Comparison of ENCODE assay signal across 9 cellular contexts in the genomic region with DNA sequence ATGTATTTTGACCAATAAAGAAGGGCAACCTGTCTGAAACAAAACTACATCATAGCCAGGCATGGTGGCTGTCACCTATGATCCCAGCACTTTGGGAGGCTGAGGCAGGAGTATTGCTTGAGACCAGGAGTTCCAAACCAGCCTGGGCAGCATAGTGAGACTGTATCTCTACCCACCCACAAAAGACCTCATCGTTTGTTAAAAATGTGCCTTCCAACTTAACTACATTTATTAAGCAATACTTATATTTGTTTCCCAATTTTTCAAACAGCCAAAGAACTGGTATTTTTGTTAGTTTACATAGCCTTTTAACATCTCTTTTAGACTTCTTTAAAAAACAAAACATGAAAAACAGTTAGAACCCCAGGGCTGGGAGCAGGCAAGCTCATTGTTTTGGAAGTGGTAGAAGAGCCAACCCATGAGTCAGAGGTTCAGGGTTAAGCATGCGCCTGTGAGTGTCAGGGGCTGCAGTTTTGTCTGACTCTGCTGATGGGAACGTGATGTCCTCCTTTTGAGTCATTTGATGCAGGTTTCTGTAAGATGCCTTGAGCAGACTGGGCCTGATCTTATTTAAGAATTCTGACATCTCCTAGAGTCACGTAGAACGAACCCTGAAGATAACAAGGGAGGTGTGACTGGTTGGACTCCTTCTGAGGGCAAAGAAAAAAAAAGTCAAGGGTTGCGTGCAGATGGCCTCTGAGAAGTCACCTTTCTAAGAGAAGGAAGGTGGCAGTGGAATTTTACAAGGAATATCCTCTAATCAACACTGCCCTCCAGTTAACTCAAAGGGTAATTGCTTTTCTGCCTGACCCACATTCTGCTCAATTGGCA. TPM values are rescaled to one million over a fixed set of nuclear protein-coding genes. Genes with fewer than 3 reads are reported as not detected.
A peak's percentile ranks its signal among the peaks of the same experiment; 100 is the strongest.
DNase-seq lines count a peak whose midpoint lies in the region; ATAC-seq and TF ChIP-seq lines count a peak whose summit lies in the region.
"Had no signal": no experiment of that assay in that cellular context is flagged by ENCODE, and none has a peak within 500 bp of the region (broad histone marks: within the 10 kb centered on the region; RNA-seq: fewer than 3 reads in every experiment).

No MANE protein-coding gene starts in this region.

- intact Hi-C loops in esophagus squamous epithelium (cut with DNase I): loop anchor here (5.0 kb wide), 1 partner anchor 152 kb away; no protein-coding TSS in a partner anchor

- no peaks in the 10 kb centered on the region for H3K27me3 Mint-ChIP-seq in activated T-cell treated with anti-CD3 and anti-CD28 coated beads, Interleukin-2, amount 50 U/mL, for 4 hours (ENCODE audit: low read depth)

- H3K9ac ChIP-seq in SK-N-SH: no peak overlapping the region

- H3K4me1 Mint-ChIP-seq in activated T-cell treated with anti-CD3 and anti-CD28 coated beads, Interleukin-2, amount 50 U/mL, for 4 hours (ENCODE audit: low read depth): peaks cover 4% of the 10 kb centered on the region

- peaks cover 20% of the 10 kb centered on the region for H3F3A ChIP-seq in SK-N-SH (replicated peaks; ENCODE audit: insufficient read depth)

- H3K4me3 Mint-ChIP-seq in activated T-cell treated with anti-CD3 and anti-CD28 coated beads, Interleukin-2, amount 50 U/mL, for 4 hours: no peak overlapping the region

- TF ChIP-seq EP300 in SK-N-SH (IDR thresholded peaks at IDR 0.05; ENCODE audit: borderline replicate concordance in 1 of 2, low read depth in 1 of 2, low read length in 1 of 2): no peak

- H3K9me3 ChIP-seq in SK-N-SH (no peaks in the 10 kb centered on the region), esophagus squamous epithelium (no peaks in the 10 kb centered on the region)

- POLR2A ChIA-PET in SK-N-SH (lab: Yijun Ruan, JAX): no interaction called here

- H3K79me2 ChIP-seq in SK-N-SH (ENCODE audit: insufficient read depth): no peaks in the 10 kb centered on the region

- H3K27ac ChIP-seq in SK-N-SH (ENCODE audit: low read depth in 2 of 2, low read length in 1 of 2): peak overlapping the region in 1 of 2 experiments; percentile 81; a peak in 2 of 4 replicates
- peak overlapping the region; percentile 42 to 80 (median 60) for H3K27ac ChIP-seq in esophagus squamous epithelium

- TF ChIP-seq POLR2A in esophagus squamous epithelium (IDR thresholded peaks at IDR 0.05): no peak

- H4K20me1 ChIP-seq in SK-N-SH (ENCODE audit: insufficient read depth): no peaks in the 10 kb centered on the region

- TF ChIP-seq RAD21 in SK-N-SH (IDR thresholded peaks at IDR 0.05; ENCODE audit: low read length): no peak

- H3K4me3 ChIP-seq in SK-N-SH (ENCODE audit: low read depth in 2 of 2, low read length in 1 of 2) (no peak overlapping the region), esophagus squamous epithelium (no peak overlapping the region)

- no peaks in the 10 kb centered on the region for H3K9me3 Mint-ChIP-seq in activated T-cell treated with anti-CD3 and anti-CD28 coated beads, Interleukin-2, amount 50 U/mL, for 4 hours

- no peaks in the 10 kb centered on the region for H3K9me2 ChIP-seq in SK-N-SH

- WGBS in SK-N-SH (ENCODE audit: low lambda C conversion rate): 62% methylated on average over 6 of the region's 6 CpGs
- WGBS in esophagus squamous epithelium, 2 donors: 36 to 45% methylated on average over 6 of the region's 6 CpGs

- H3K4me2 ChIP-seq in SK-N-SH: no peak overlapping the region

- peaks cover 0 to 13% of the 10 kb centered on the region in 2 experiments for H3K36me3 ChIP-seq in SK-N-SH (replicated peaks in 1 of 2; ENCODE audit: control insufficient read depth in 1 of 2, insufficient read depth in 2 of 2, low read length in 1 of 2)
- H3K36me3 ChIP-seq in esophagus squamous epithelium: peaks cover 0 to 16% (median 0%) of the 10 kb centered on the region in 3 donors

- TF ChIP-seq CTCF in SK-N-SH (IDR thresholded peaks at IDR 0.05) (no peak), esophagus squamous epithelium (IDR thresholded peaks at IDR 0.05) (no peak)

- no peaks in the 10 kb centered on the region for H3K27me3 ChIP-seq in SK-N-SH (ENCODE audit: insufficient read depth)
- no peaks in the 10 kb centered on the region for H3K27me3 ChIP-seq in esophagus squamous epithelium

- DNase-seq in COLO829 (ENCODE audit: low spot score): peak; percentile 51
- DNase-seq in SK-N-SH: no peak
- no peak for DNase-seq in esophagus squamous epithelium (lab: John Stamatoyannopoulos, UW)
- peak; percentile 81 for DNase-seq in renal cortical epithelial cell (ENCODE audit: low read depth)
- no peak for DNase-seq in DMS79 treated with DMSO at 0.1 percent for 48 hours (lab: John Stamatoyannopoulos, UW)
- no peak for DNase-seq in activated T-cell treated with anti-CD3 and anti-CD28 coated beads, Interleukin-2, amount 50 U/mL, for 4 hours
- DNase-seq in COLO668 (lab: John Stamatoyannopoulos, UW; ENCODE audit: unreplicated experiment): no peak
- DNase-seq in SHP77 treated with DMSO at 0.1 percent for 48 hours (lab: John Stamatoyannopoulos, UW): no peak

- H3K36me3 Mint-ChIP-seq in activated T-cell treated with anti-CD3 and anti-CD28 coated beads, Interleukin-2, amount 50 U/mL, for 4 hours (ENCODE audit: insufficient read depth): peaks cover 36% of the 10 kb centered on the region

- CTCF ChIA-PET in SK-N-SH (lab: Yijun Ruan, JAX): interaction anchor here (1.0 to 7.0 kb wide), 4 partner anchors 68 to 204 kb away, joined by 3 to 99 read pairs (median 21); no protein-coding TSS in a partner anchor

- H2AFZ ChIP-seq in SK-N-SH (ENCODE audit: low read depth): peak overlapping the region; percentile 14; the same call in 1 of the 2 replicates

- ATAC-seq in activated T-cell treated with anti-CD3 and anti-CD28 coated beads, Interleukin-2, amount 50 U/mL, for 4 hours: no peak

- H3K4me1 ChIP-seq in SK-N-SH (ENCODE audit: control insufficient read depth in 1 of 2, insufficient read depth in 2 of 2, low read depth in 1 of 2, low read length in 1 of 2): peaks cover 5 to 19% of the 10 kb centered on the region in 2 experiments; a peak in 3 of 4 replicates
- peaks cover 0 to 35% (median 5%) of the 10 kb centered on the region in 3 donors for H3K4me1 ChIP-seq in esophagus squamous epithelium

TF ChIP-seq in SK-N-SH, 30 proteins besides CTCF, POLR2A, EP300 and RAD21 (continues in another document):
- TF ChIP-seq, protein P1, sequence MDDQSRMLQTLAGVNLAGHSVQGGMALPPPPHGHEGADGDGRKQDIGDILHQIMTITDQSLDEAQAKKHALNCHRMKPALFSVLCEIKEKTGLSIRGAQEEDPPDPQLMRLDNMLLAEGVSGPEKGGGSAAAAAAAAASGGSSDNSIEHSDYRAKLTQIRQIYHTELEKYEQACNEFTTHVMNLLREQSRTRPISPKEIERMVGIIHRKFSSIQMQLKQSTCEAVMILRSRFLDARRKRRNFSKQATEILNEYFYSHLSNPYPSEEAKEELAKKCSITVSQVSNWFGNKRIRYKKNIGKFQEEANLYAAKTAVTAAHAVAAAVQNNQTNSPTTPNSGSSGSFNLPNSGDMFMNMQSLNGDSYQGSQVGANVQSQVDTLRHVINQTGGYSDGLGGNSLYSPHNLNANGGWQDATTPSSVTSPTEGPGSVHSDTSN (IDR thresholded peaks at IDR 0.05): no peak
- TF ChIP-seq SMC3 (IDR thresholded peaks at IDR 0.05; ENCODE audit: low read depth, low read length) (peak; percentile 8; the same call in 1 of the 2 replicates), MXI1 (IDR thresholded peaks at IDR 0.05; ENCODE audit: low read depth, low read length) (no peak), YY1 (IDR thresholded peaks at IDR 0.05; ENCODE audit: low read depth) (no peak), GATA2 (CRISPR knock-in tag; IDR thresholded peaks at IDR 0.05) (no peak), EZH2phosphoT487 (IDR thresholded peaks at IDR 0.05; ENCODE audit: borderline replicate concordance, low read depth) (no peak), FOSL2 (IDR thresholded peaks at IDR 0.05; ENCODE audit: borderline replicate concordance, low read depth) (peak; percentile 71; the same call in 1 of the 2 replicates), TAF1 (IDR thresholded peaks at IDR 0.05; ENCODE audit: borderline replicate concordance, low read depth, low read length) (no peak)
- TF ChIP-seq, protein P2, sequence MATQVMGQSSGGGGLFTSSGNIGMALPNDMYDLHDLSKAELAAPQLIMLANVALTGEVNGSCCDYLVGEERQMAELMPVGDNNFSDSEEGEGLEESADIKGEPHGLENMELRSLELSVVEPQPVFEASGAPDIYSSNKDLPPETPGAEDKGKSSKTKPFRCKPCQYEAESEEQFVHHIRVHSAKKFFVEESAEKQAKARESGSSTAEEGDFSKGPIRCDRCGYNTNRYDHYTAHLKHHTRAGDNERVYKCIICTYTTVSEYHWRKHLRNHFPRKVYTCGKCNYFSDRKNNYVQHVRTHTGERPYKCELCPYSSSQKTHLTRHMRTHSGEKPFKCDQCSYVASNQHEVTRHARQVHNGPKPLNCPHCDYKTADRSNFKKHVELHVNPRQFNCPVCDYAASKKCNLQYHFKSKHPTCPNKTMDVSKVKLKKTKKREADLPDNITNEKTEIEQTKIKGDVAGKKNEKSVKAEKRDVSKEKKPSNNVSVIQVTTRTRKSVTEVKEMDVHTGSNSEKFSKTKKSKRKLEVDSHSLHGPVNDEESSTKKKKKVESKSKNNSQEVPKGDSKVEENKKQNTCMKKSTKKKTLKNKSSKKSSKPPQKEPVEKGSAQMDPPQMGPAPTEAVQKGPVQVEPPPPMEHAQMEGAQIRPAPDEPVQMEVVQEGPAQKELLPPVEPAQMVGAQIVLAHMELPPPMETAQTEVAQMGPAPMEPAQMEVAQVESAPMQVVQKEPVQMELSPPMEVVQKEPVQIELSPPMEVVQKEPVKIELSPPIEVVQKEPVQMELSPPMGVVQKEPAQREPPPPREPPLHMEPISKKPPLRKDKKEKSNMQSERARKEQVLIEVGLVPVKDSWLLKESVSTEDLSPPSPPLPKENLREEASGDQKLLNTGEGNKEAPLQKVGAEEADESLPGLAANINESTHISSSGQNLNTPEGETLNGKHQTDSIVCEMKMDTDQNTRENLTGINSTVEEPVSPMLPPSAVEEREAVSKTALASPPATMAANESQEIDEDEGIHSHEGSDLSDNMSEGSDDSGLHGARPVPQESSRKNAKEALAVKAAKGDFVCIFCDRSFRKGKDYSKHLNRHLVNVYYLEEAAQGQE (IDR thresholded peaks at IDR 0.05; ENCODE audit: low read depth, low read length): no peak
- TF ChIP-seq, protein P3, sequence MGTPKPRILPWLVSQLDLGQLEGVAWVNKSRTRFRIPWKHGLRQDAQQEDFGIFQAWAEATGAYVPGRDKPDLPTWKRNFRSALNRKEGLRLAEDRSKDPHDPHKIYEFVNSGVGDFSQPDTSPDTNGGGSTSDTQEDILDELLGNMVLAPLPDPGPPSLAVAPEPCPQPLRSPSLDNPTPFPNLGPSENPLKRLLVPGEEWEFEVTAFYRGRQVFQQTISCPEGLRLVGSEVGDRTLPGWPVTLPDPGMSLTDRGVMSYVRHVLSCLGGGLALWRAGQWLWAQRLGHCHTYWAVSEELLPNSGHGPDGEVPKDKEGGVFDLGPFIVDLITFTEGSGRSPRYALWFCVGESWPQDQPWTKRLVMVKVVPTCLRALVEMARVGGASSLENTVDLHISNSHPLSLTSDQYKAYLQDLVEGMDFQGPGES (IDR thresholded peaks at IDR 0.05; ENCODE audit: low read depth, low read length): no peak

RNA-seq across cellular contexts. Expression of a gene that starts 53.8 kb away (rescaled TPM):
- not detected in 2 replicates for polyA plus RNA-seq in SK-N-SH (2012; rRNA removed)
- not detected in 2 replicates for polyA plus RNA-seq in SK-N-SH (2012; cell fraction: cytosol; rRNA removed)
- polyA plus RNA-seq in SK-N-SH (2012; cell fraction: nucleus; rRNA removed): not detected in 2 replicates
- total RNA-seq in esophagus squamous epithelium (under 1 TPM in 1 of 4 donors, not detected in 3; 0.19 TPM), renal cortical epithelial cell (not detected in 2 replicates)
- total RNA-seq in activated T-cell treated with anti-CD3 and anti-CD28 coated beads, Interleukin-2, amount 50 U/mL, for 4 hours: 10 to 100 TPM; 20.7 to 23.7 (median 20.8) TPM
- polyA plus RNA-seq: neural cell had no signal

Comparison
In these comparisons a context has a peak if more than half of its experiments do, and no peak if none do; other contexts are left out.
1. DNase-seq: peak in COLO829 (single experiment) and renal cortical epithelial cell (single experiment); none in SK-N-SH (single experiment), esophagus squamous epithelium (single experiment), DMS79 treated with DMSO at 0.1 percent for 48 hours (single experiment), activated T-cell treated with anti-CD3 and anti-CD28 coated beads, Interleukin-2, amount 50 U/mL, for 4 hours (single experiment), COLO668 (single experiment) and SHP77 treated with DMSO at 0.1 percent for 48 hours (single experiment).
2. RNA of a gene that starts 53.8 kb away (total RNA-seq): 20.7 to 23.7 TPM in activated T-cell treated with anti-CD3 and anti-CD28 coated beads, Interleukin-2, amount 50 U/mL, for 4 hours; 0.19 TPM in esophagus squamous epithelium and not detected in renal cortical epithelial cell; every median in the first group is over 10 times any median in the second.